ENCODE assay signal across 10 cellular contexts in genomic region chr2:144511945-144512344, GRCh38. TPM values are rescaled to one million over a fixed set of nuclear protein-coding genes. Genes with fewer than 3 reads are reported as not detected.
DNase-seq lines count a peak whose midpoint lies in the region; TF ChIP-seq lines count a peak whose summit lies in the region.
"Had no signal": no experiment of that assay in that cellular context is flagged by ENCODE, and none has a peak within 500 bp of the region (broad histone marks: within the 10 kb centered on the region; RNA-seq: fewer than 3 reads in every experiment).

No MANE protein-coding gene starts in this region.

- peak overlapping the region; percentile 92 for H3K4me3 ChIP-seq in SK-N-MC
- no peak overlapping the region for H3K4me3 ChIP-seq in fibroblast of the aortic adventitia (ENCODE audit: low read depth, low read length)
- no peak overlapping the region for H3K4me3 ChIP-seq in ovary

- H3K9me3 ChIP-seq in SK-N-MC (ENCODE audit: low read depth, low read length): no peaks in the 10 kb centered on the region
- no peaks in the 10 kb centered on the region for H3K9me3 ChIP-seq in ovary

- H3K36me3 ChIP-seq in SK-N-MC (ENCODE audit: insufficient read depth, low read length) (peaks cover 80% of the 10 kb centered on the region), ovary (no peaks in the 10 kb centered on the region)

- H3K27ac ChIP-seq in SK-N-MC (peak overlapping the region; percentile 99), ovary (peak overlapping the region; percentile 15 to 95)

- TF ChIP-seq CTCF in AG09319 (IDR thresholded peaks at IDR 0.05; ENCODE audit: low read depth, low read length) (peak; percentile 10), fibroblast of the aortic adventitia (IDR thresholded peaks at IDR 0.05; ENCODE audit: insufficient read depth, low read length) (peak; percentile 16), ovary (IDR thresholded peaks at IDR 0.05) (no peak)

- no peak for TF ChIP-seq EP300 in ovary (IDR thresholded peaks at IDR 0.05)

- peak overlapping the region; percentile 96 for H3K9ac ChIP-seq in SK-N-MC (ENCODE audit: insufficient read length)

- DNase-seq in AG09319 (ENCODE audit: extremely low read depth, low read depth) (no peak), SK-N-MC (ENCODE audit: low read depth, low spot score) (no peak), fibroblast of the aortic adventitia (ENCODE audit: low read depth) (peak; percentile 15), ovary (no peak), RKO (ENCODE audit: low spot score) (no peak), HUDEP-2 (lab: John Stamatoyannopoulos, UW; ENCODE audit: unreplicated experiment in 76 of 76) (no peak), occipital lobe (lab: John Stamatoyannopoulos, UW) (no peak), NCI-H1694 (lab: John Stamatoyannopoulos, UW) (no peak)
- DNase-seq: CD4-positive, alpha-beta T cell; H7 had no signal

- intact Hi-C loops in ovary (cut with DNase I): loop anchor here in 3 of 4 donors (10.0 kb wide), 4 partner anchors 67 to 1243 kb away; a partner anchor contains a TSS

- no peak for TF ChIP-seq POLR2A in ovary (IDR thresholded peaks at IDR 0.05)

- WGBS in ovary, 3 donors: 24 to 45% (median 29%) methylated on average over 3 of the region's 3 CpGs

- no peaks in the 10 kb centered on the region for H3K27me3 ChIP-seq in ovary

- H3K4me1 ChIP-seq in ovary (ENCODE audit: insufficient read depth): peaks cover 18% of the 10 kb centered on the region

RNA-seq across cellular contexts. Expression of gene ZEB2, which starts 8.0 kb away (rescaled TPM):
- total RNA-seq in fibroblast of the aortic adventitia (ENCODE audit: low replicate concordance) (104 and 129 TPM in 2 replicates), ovary (100 to 1,000 TPM in 6 of 7 donors, 10 to 100 TPM in 1; 55.3 to 250 (median 186) TPM), occipital lobe (430 TPM)
- 10 to 100 TPM; 57.0 to 84.8 TPM for polyA plus RNA-seq in ovary

Comparison
In these comparisons a context has a peak if more than half of its experiments do, and no peak if none do; other contexts are left out.
1. CTCF ChIP-seq: peak in AG09319 (single experiment) and fibroblast of the aortic adventitia (single experiment); none in ovary (0 of 3).